In genomic region chr10:93032105-93032808, GRCh38 we compare ENCODE assay signal across 2 cellular contexts.
A peak's percentile ranks its signal among the peaks of the same experiment; 100 is the strongest.
TF ChIP-seq lines count a peak whose summit lies in the region.

No MANE protein-coding gene starts in this region.

TF ChIP-seq in IMR-90, 13 proteins besides CTCF, POLR2A, EP300 and RAD21:
- TF ChIP-seq USF2 (IDR thresholded peaks at IDR 0.05; ENCODE audit: low read depth, low read length) (no peak), MAZ (IDR thresholded peaks at IDR 0.05; ENCODE audit: borderline replicate concordance, low read depth, low read length) (no peak), RCOR1 (IDR thresholded peaks at IDR 0.05; ENCODE audit: insufficient replicate concordance, low read length) (no peak), CHD1 (IDR thresholded peaks at IDR 0.05; ENCODE audit: low read depth, low read length) (no peak), CEBPB (IDR thresholded peaks at IDR 0.05; ENCODE audit: low read depth, low read length) (no peak), SMC3 (IDR thresholded peaks at IDR 0.05; ENCODE audit: low read depth, low read length) (no peak), FOS (IDR thresholded peaks at IDR 0.05; ENCODE audit: low read depth, low read length) (no peak), ELK1 (IDR thresholded peaks at IDR 0.05; ENCODE audit: borderline replicate concordance, low read depth, low read length) (no peak), MXI1 (IDR thresholded peaks at IDR 0.05; ENCODE audit: borderline replicate concordance, low read depth, low read length) (no peak), MAFK (IDR thresholded peaks at IDR 0.05; ENCODE audit: low read depth, low read length) (no peak), NFE2L2 (IDR thresholded peaks at IDR 0.05; ENCODE audit: low read depth, low read length) (no peak), BHLHE40 (IDR thresholded peaks at IDR 0.05; ENCODE audit: low read depth, low read length) (no peak)

TF ChIP-seq in liver, 16 proteins besides CTCF, POLR2A, EP300 and RAD21:
- TF ChIP-seq ZBTB33 (IDR thresholded peaks at IDR 0.05) = no peak
- TF ChIP-seq HNF4A (conservative IDR thresholded peaks at IDR 0.05) = peak; percentile 61 to 65
- peak in 1 of 2 donors; percentile 7 for TF ChIP-seq JUND (IDR thresholded peaks at IDR 0.05)
- TF ChIP-seq RXRA (IDR thresholded peaks at IDR 0.05) = peak in 1 of 2 donors; percentile 40
- TF ChIP-seq SP1 (IDR thresholded peaks at IDR 0.05) = peak; percentile 11
